17 cellular contexts compared by ENCODE assay signal in the genomic region with DNA sequence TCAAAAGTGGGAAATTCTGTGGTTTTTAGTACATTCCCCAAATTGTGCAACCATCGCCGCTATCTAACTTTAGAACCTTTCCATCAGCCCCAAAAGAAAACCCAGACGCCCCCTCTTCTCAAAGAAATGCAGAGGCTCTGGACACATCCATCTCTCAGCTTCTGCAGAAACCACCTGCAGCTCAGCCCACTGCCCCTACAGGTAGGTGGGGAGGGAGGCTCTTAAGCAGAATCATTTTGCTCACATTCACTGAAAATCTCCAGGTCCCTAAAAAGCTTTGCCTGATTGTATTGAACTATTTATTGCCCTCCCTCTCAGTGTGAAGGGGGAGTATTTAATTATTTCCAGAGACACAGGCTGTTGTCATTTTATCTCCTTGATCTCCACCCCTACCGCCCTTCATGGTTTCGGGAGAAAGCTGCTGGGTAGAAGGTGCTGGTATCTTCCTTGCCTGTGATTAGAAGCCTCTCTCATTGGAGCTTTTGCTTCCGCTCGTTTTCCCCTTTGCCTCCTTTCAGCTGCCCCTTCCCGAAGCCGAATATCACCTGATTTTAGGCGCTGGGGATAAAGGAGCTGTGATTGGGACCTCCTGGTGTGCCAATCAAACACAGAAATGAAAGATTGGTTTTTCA.
DNase-seq lines count a peak whose midpoint lies in the region; ATAC-seq, FAIRE-seq and TF ChIP-seq lines count a peak whose summit lies in the region.
"Had no signal": no experiment of that assay in that cellular context is flagged by ENCODE, and none has a peak within 500 bp of the region (broad histone marks: within the 10 kb centered on the region; RNA-seq: fewer than 3 reads in every experiment).

No MANE protein-coding gene starts in this region.

- TF ChIP-seq POLR2A in GM12892 (IDR thresholded peaks at IDR 0.05; ENCODE audit: low read depth, low read length): no peak

- H3K4me1 Mint-ChIP-seq in endodermal cell: peaks cover 51% of the 10 kb centered on the region

- H4K20me1 ChIP-seq in Loucy (ENCODE audit: insufficient read depth, low read length, poor library complexity, severe bottlenecking): no peaks in the 10 kb centered on the region

- TF ChIP-seq CTCF in Loucy (conservative IDR thresholded peaks at IDR 0.05; ENCODE audit: low read length) (no peak), endodermal cell (conservative IDR thresholded peaks at IDR 0.05) (peak; percentile 67), parathyroid adenoma (IDR thresholded peaks at IDR 0.05) (no peak)

- H3K36me3 ChIP-seq in Loucy (ENCODE audit: insufficient read depth, low read length): no peaks in the 10 kb centered on the region
- H3K36me3 ChIP-seq in endodermal cell (ENCODE audit: control insufficient read depth, insufficient read depth, low read length): no peaks in the 10 kb centered on the region
- H3K36me3 ChIP-seq in parathyroid adenoma (ENCODE audit: control insufficient read depth, insufficient read depth, low read length): no peaks in the 10 kb centered on the region
- H3K36me3 ChIP-seq: transverse colon had no signal

- H3K9me3 ChIP-seq in Loucy (ENCODE audit: insufficient read depth, low read depth, low read length): no peaks in the 10 kb centered on the region
- H3K9me3 ChIP-seq in endodermal cell (ENCODE audit: control insufficient read depth, low read length): no peaks in the 10 kb centered on the region
- H3K9me3 ChIP-seq in parathyroid adenoma (ENCODE audit: control insufficient read depth, low read length): no peaks in the 10 kb centered on the region
- H3K9me3 ChIP-seq: transverse colon had no signal

- H3K4me3 ChIP-seq in Loucy (ENCODE audit: low read length, poor library complexity, severe bottlenecking) (no peak overlapping the region), endodermal cell (ENCODE audit: low read length) (peak overlapping the region; percentile 61), parathyroid adenoma (ENCODE audit: low read depth, low read length) (no peak overlapping the region)
- H3K4me3 ChIP-seq: transverse colon had no signal

- no peaks in the 10 kb centered on the region for H3K36me3 Mint-ChIP-seq in endodermal cell (ENCODE audit: low read depth)
- H3K36me3 Mint-ChIP-seq: CD8-positive, alpha-beta memory T cell had no signal

- H3K4me1 ChIP-seq in Loucy (ENCODE audit: insufficient read depth, low read length, poor library complexity, severe bottlenecking) (no peaks in the 10 kb centered on the region), endodermal cell (ENCODE audit: control insufficient read depth, insufficient read depth, low read length) (peaks cover 28% of the 10 kb centered on the region), parathyroid adenoma (peaks cover 2% of the 10 kb centered on the region)

- no peaks in the 10 kb centered on the region for H3K79me2 ChIP-seq in Loucy (ENCODE audit: insufficient read depth, low read length)
- no peaks in the 10 kb centered on the region for H3K79me2 ChIP-seq in parathyroid adenoma

- H3K27me3 ChIP-seq in Loucy (ENCODE audit: insufficient read depth, low read length, poor library complexity, severe bottlenecking) (no peaks in the 10 kb centered on the region), endodermal cell (ENCODE audit: control insufficient read depth, insufficient read depth, low read length, poor library complexity, severe bottlenecking) (no peaks in the 10 kb centered on the region), parathyroid adenoma (ENCODE audit: control insufficient read depth, insufficient read depth, low read length) (no peaks in the 10 kb centered on the region)

- H3K9me3 Mint-ChIP-seq in endodermal cell: no peaks in the 10 kb centered on the region
- H3K9me3 Mint-ChIP-seq: CD8-positive, alpha-beta memory T cell; T-helper 1 cell treated with Interleukin-12 subunit alpha and Interleukin-12 subunit beta and Interleukin-4 antibody, amounts not matched to agents 30 μg/mL and 1 μg/mL, for 36 hours had no signal

- no peaks in the 10 kb centered on the region for H3K27me3 Mint-ChIP-seq in endodermal cell (ENCODE audit: insufficient read depth)

- H3K27ac Mint-ChIP-seq in endodermal cell: peak overlapping the region; percentile 96
- H3K27ac Mint-ChIP-seq: CD8-positive, alpha-beta memory T cell; T-helper 1 cell treated with Interleukin-12 subunit alpha and Interleukin-12 subunit beta and Interleukin-4 antibody, amounts not matched to agents 30 μg/mL and 1 μg/mL, for 36 hours had no signal

- ATAC-seq in HG02973 (IDR thresholded peaks at IDR 0.05; ENCODE audit: unreplicated experiment): no peak

- peak overlapping the region; percentile 74 for H3K27ac ChIP-seq in endodermal cell (ENCODE audit: low read depth, low read length)
- no peak overlapping the region for H3K27ac ChIP-seq in parathyroid adenoma
- H3K27ac ChIP-seq: epithelial cell of prostate, transverse colon had no signal

- FAIRE-seq in GM12892 (lab: Jason Lieb, UNC): no peak
- FAIRE-seq: A204.1 had no signal

- H2AFZ ChIP-seq in Loucy (ENCODE audit: low read length) (no peak overlapping the region), parathyroid adenoma (peak overlapping the region; percentile 30)

- H3K9ac ChIP-seq in Loucy (ENCODE audit: low read depth, low read length, poor library complexity, severe bottlenecking) (no peak overlapping the region), endodermal cell (ENCODE audit: extremely low read depth, low read length, poor library complexity, severe bottlenecking) (peak overlapping the region; percentile 85), parathyroid adenoma (no peak overlapping the region)

- DNase-seq in NCI-H2081 (lab: John Stamatoyannopoulos, UW) (peak; percentile 44 to 59), NCI-H2081 treated with DMSO at 0.1 percent for 48 hours (lab: John Stamatoyannopoulos, UW) (no peak), endodermal cell (peak; percentile 84), GM12892 (ENCODE audit: insufficient read length) (no peak), foreskin melanocyte (no peak)
- DNase-seq: CD8-positive, alpha-beta memory T cell; GF-D8; NCI-H1092; retina; stimulated activated CD4-positive, alpha-beta T cell treated with anti-CD3 and anti-CD28 coated beads, Interleukin-2, amount 100 ng/mL, for 24 hours; transverse colon had no signal

- no peaks in the 10 kb centered on the region for H3K9me2 ChIP-seq in Loucy (replicated peaks; ENCODE audit: low read depth, low read length)

- peak overlapping the region; percentile 38 for H3K4me3 Mint-ChIP-seq in endodermal cell
- H3K4me3 Mint-ChIP-seq: T-helper 1 cell treated with Interleukin-12 subunit alpha and Interleukin-12 subunit beta and Interleukin-4 antibody, amounts not matched to agents 30 μg/mL and 1 μg/mL, for 36 hours had no signal

- no peaks in the 10 kb centered on the region for H3F3A ChIP-seq in Loucy (ENCODE audit: low read depth)

- peak overlapping the region; percentile 11 for H3K4me2 ChIP-seq in Loucy (ENCODE audit: low read depth, low read length, poor library complexity, severe bottlenecking)
- H3K4me2 ChIP-seq in parathyroid adenoma (ENCODE audit: low read length): peak overlapping the region; percentile 61

- WGBS in endodermal cell (ENCODE audit: insufficient coverage in 1 of 2, insufficient read length in 1 of 2), 2 experiments: 0 to 23% methylated on average over 2 to 10 of the region's 10 CpGs

Comparison
In these comparisons a context has a peak if more than half of its experiments do, and no peak if none do; other contexts are left out.
1. DNase-seq: peak in NCI-H2081 (2 of 2) and endodermal cell (single experiment); none in NCI-H2081 treated with DMSO at 0.1 percent for 48 hours (single experiment), GM12892 (single experiment) and foreskin melanocyte (single experiment).